Comparison of ENCODE assay signal across 19 cellular contexts in the genomic region with DNA sequence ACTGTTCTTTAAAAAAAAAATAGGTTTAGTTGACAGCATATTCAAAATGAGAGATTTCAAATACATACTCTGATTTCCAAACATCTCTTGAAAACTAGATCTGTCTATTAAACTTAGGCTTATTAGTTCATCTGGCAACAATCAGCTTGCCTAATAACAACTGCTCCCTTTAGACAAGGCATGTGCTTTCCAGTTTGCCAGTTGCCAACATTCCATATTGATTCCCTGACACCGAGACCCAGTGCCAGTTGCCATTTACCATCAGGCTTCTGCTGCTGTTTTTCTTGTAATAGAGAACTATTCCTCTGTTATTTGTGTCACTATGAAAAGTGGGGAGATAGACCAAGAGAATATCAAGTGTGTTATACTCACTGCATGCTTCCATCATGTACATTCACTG.
DNase-seq lines count a peak whose midpoint lies in the region; ATAC-seq and TF ChIP-seq lines count a peak whose summit lies in the region.
"Had no signal": no experiment of that assay in that cellular context is flagged by ENCODE, and none has a peak within 500 bp of the region (broad histone marks: within the 10 kb centered on the region; RNA-seq: fewer than 3 reads in every experiment).

No MANE protein-coding gene starts in this region.

- no peaks in the 10 kb centered on the region for H3K9me3 ChIP-seq in body of pancreas
- H3K9me3 ChIP-seq: HAP-1 had no signal

- no peak for TF ChIP-seq POLR2A in body of pancreas (IDR thresholded peaks at IDR 0.05)

- H3K36me3 ChIP-seq in body of pancreas (replicated peaks in 1 of 2; ENCODE audit: insufficient read depth in 1 of 2, low read depth in 2 of 2): no peaks in the 10 kb centered on the region
- H3K36me3 ChIP-seq: BLaER1, HAP-1 had no signal

- H3K27ac ChIP-seq in body of pancreas: peak overlapping the region in 2 of 4 donors; percentile 0 to 12
- H3K27ac ChIP-seq in RWPE1: no peak overlapping the region
- H3K27ac ChIP-seq: A549, BLaER1, C4-2B had no signal

- DNase-seq in AG10803 (ENCODE audit: low read depth) (peak; percentile 23), body of pancreas (peak in 1 of 4 donors; percentile 25), myocyte (ENCODE audit: low read depth) (peak; percentile 53), GOT3 (lab: John Stamatoyannopoulos, UW) (no peak), RWPE1 (ENCODE audit: low spot score) (no peak)
- DNase-seq in NK-92 treated with Interleukin-12 subunit alpha and Interleukin-12 subunit beta, amount 100 ng/mL, for 24 hours (lab: John Stamatoyannopoulos, UW): no peak
- DNase-seq: 8988T; Caco-2; CD4-positive, CD25-positive, alpha-beta regulatory T cell; CD8-positive, alpha-beta T cell; DMS53; DMS79 treated with DMSO at 0.1 percent for 48 hours; GF-D8; HFFc6 had no signal

- 12 to 13% methylated on average over 1 of the region's 1 CpG for WGBS in body of pancreas, 2 donors

- intact Hi-C loops in body of pancreas (cut with DNase I): no loop called here

- H3K4me3 ChIP-seq in AG10803 (ENCODE audit: low read length) (no peak overlapping the region), body of pancreas (no peak overlapping the region)
- H3K4me3 ChIP-seq: A549, BLaER1, GM23338, HAP-1 had no signal

- H3K4me1 ChIP-seq in body of pancreas: peaks cover 14% of the 10 kb centered on the region
- H3K4me1 ChIP-seq: A549, BLaER1, Caco-2, HAP-1 had no signal

- CTCF ChIA-PET in RWPE1 (lab: Yijun Ruan, JAX): no interaction called here

- no peaks in the 10 kb centered on the region for H3K27me3 ChIP-seq in body of pancreas
- H3K27me3 ChIP-seq: BLaER1 had no signal

- TF ChIP-seq CTCF in AG10803 (conservative IDR thresholded peaks at IDR 0.05; ENCODE audit: low read length) (no peak), body of pancreas (IDR thresholded peaks at IDR 0.05) (no peak), RWPE1 (conservative IDR thresholded peaks at IDR 0.05; ENCODE audit: low read depth) (no peak)

- POLR2A ChIA-PET in RWPE1 (lab: Yijun Ruan, JAX; ENCODE audit: low non-redundant PET): no interaction called here

- peak; percentile 70 for ATAC-seq in body of pancreas
- ATAC-seq: A549; CD8-positive, alpha-beta T cell; GM23338 had no signal

Comparison
In these comparisons a context has a peak if more than half of its experiments do, and no peak if none do; other contexts are left out.
1. DNase-seq: peak in AG10803 (single experiment) and myocyte (single experiment); none in NK-92 treated with Interleukin-12 subunit alpha and Interleukin-12 subunit beta, amount 100 ng/mL, for 24 hours (single experiment), GOT3 (single experiment) and RWPE1 (single experiment).